23 cellular contexts compared by ENCODE assay signal in genomic region chr2:236767951-236768350, GRCh38.
A peak's percentile ranks its signal among the peaks of the same experiment; 100 is the strongest.
DNase-seq lines count a peak whose midpoint lies in the region; ATAC-seq and TF ChIP-seq lines count a peak whose summit lies in the region.
"Had no signal": no experiment of that assay in that cellular context is flagged by ENCODE, and none has a peak within 500 bp of the region (broad histone marks: within the 10 kb centered on the region; RNA-seq: fewer than 3 reads in every experiment).

No MANE protein-coding gene starts in this region.

- H3K27ac Mint-ChIP-seq in MCF 10A (ENCODE audit: low read depth, unreplicated experiment), result no peak overlapping the region
- peak overlapping the region; percentile 85 for H3K27ac Mint-ChIP-seq in osteocyte (ENCODE audit: unreplicated experiment)
- no peak overlapping the region for H3K27ac Mint-ChIP-seq in endothelial cell (ENCODE audit: unreplicated experiment)
- H3K27ac Mint-ChIP-seq in effector memory CD8-positive, alpha-beta T cell, result no peak overlapping the region

- H3K4me3 ChIP-seq in breast epithelium (no peak overlapping the region), mammary epithelial cell (replicated peaks in 1 of 3; ENCODE audit: insufficient read depth in 1 of 3, low read depth in 2 of 3, low read length in 3 of 3) (no peak overlapping the region)
- H3K4me3 ChIP-seq: MG63, Peyer's patch had no signal

- H3K79me2 ChIP-seq in mammary epithelial cell (ENCODE audit: insufficient read depth, low read length), result no peaks in the 10 kb centered on the region

- H3K36me3 ChIP-seq in breast epithelium (no peaks in the 10 kb centered on the region), mammary epithelial cell (ENCODE audit: insufficient read depth, low read length) (no peaks in the 10 kb centered on the region)
- H3K36me3 ChIP-seq: MG63, Peyer's patch had no signal

- H3K36me3 Mint-ChIP-seq in MCF 10A (ENCODE audit: insufficient read depth, unreplicated experiment) (peaks cover 11% of the 10 kb centered on the region), osteocyte (ENCODE audit: unreplicated experiment) (peaks cover 7% of the 10 kb centered on the region), endothelial cell (ENCODE audit: low read depth, unreplicated experiment) (no peaks in the 10 kb centered on the region)
- H3K36me3 Mint-ChIP-seq in effector memory CD8-positive, alpha-beta T cell (ENCODE audit: insufficient read depth), result no peaks in the 10 kb centered on the region
- H3K36me3 Mint-ChIP-seq: CD14-positive monocyte had no signal

- no peak overlapping the region for H3K4me2 ChIP-seq in mammary epithelial cell (ENCODE audit: insufficient read depth, low read depth, low read length)
- H3K4me2 ChIP-seq: SK-N-SH had no signal

- H3K4me1 ChIP-seq in breast epithelium (no peaks in the 10 kb centered on the region), mammary epithelial cell (ENCODE audit: insufficient read depth, low read length) (peaks cover 46% of the 10 kb centered on the region)
- H3K4me1 ChIP-seq: Peyer's patch had no signal

- H3K27me3 Mint-ChIP-seq in MCF 10A (ENCODE audit: insufficient read depth, unreplicated experiment), result no peaks in the 10 kb centered on the region
- no peaks in the 10 kb centered on the region for H3K27me3 Mint-ChIP-seq in osteocyte (ENCODE audit: unreplicated experiment)
- H3K27me3 Mint-ChIP-seq in endothelial cell (ENCODE audit: unreplicated experiment), result no peaks in the 10 kb centered on the region
- H3K27me3 Mint-ChIP-seq in effector memory CD8-positive, alpha-beta T cell, result peaks cover 34 to 91% of the 10 kb centered on the region in 2 donors

- no peak for TF ChIP-seq CTCF in breast epithelium (IDR thresholded peaks at IDR 0.05)
- no peak for TF ChIP-seq CTCF in MCF 10A (IDR thresholded peaks at IDR 0.05; ENCODE audit: unreplicated experiment)
- TF ChIP-seq CTCF in mammary epithelial cell (conservative IDR thresholded peaks at IDR 0.05 in 1 of 2, IDR thresholded peaks at IDR 0.05 in 1 of 2; ENCODE audit: extremely low read depth in 1 of 2, insufficient read depth in 1 of 2, low read depth in 1 of 2, low read length in 2 of 2), result no peak
- no peak for TF ChIP-seq CTCF in osteocyte (IDR thresholded peaks at IDR 0.05)
- TF ChIP-seq CTCF in endothelial cell (IDR thresholded peaks at IDR 0.05; ENCODE audit: unreplicated experiment), result no peak

- H3K4me3 Mint-ChIP-seq in MCF 10A (ENCODE audit: unreplicated experiment) (no peak overlapping the region), osteocyte (ENCODE audit: unreplicated experiment) (no peak overlapping the region), endothelial cell (ENCODE audit: unreplicated experiment) (no peak overlapping the region)
- no peak overlapping the region for H3K4me3 Mint-ChIP-seq in effector memory CD8-positive, alpha-beta T cell
- H3K4me3 Mint-ChIP-seq: CD14-positive monocyte had no signal

- H3K27me3 ChIP-seq in breast epithelium (no peaks in the 10 kb centered on the region), mammary epithelial cell (ENCODE audit: insufficient read depth, low read length) (no peaks in the 10 kb centered on the region)
- H3K27me3 ChIP-seq: MG63, Peyer's patch had no signal

- no TSS peak for BruUV-seq in MCF 10A (replicated peaks; lab: Mats Ljungman, UMichigan)
- BruUV-seq in mammary epithelial cell (replicated peaks; lab: Mats Ljungman, UMichigan), result no TSS peak

- H3K27ac ChIP-seq in breast epithelium (peak overlapping the region; percentile 17 to 48), mammary epithelial cell (ENCODE audit: insufficient read depth, low read depth, low read length) (no peak overlapping the region)
- H3K27ac ChIP-seq: 22Rv1, Peyer's patch had no signal

- no peak for DNase-seq in breast epithelium (ENCODE audit: low spot score in 2 of 2)
- DNase-seq in MCF 10A (ENCODE audit: unreplicated experiment), result no peak
- DNase-seq in mammary epithelial cell, result no peak
- DNase-seq in osteocyte (ENCODE audit: extremely low spot score, unreplicated experiment), result no peak
- DNase-seq in endothelial cell (ENCODE audit: low spot score), result no peak
- no peak for DNase-seq in effector memory CD8-positive, alpha-beta T cell
- DNase-seq: DMS53, GF-D8, Kasumi-1, NCI-H1417, NCI-H1694 treated with DMSO at 0.1 percent for 48 hours, NCI-H2081 treated with DMSO at 0.1 percent for 48 hours, NCI-H2171 treated with DMSO at 0.1 percent for 48 hours, NCI-H524 treated with DMSO at 0.1 percent for 48 hours, NCI-H82, Peyer's patch, SHP77, SK-N-SH had no signal

- dilution Hi-C loops in mammary epithelial cell (cut with HindIII; ENCODE audit: low sequenced_read_pairs), result no loop called here

- CTCF ChIA-PET in MCF 10A (lab: Yijun Ruan, JAX) (no interaction called here), mammary epithelial cell (lab: Charles Lee; ENCODE audit: low non-redundant PET) (no interaction called here)

- no peaks in the 10 kb centered on the region for H3K9me3 Mint-ChIP-seq in MCF 10A (ENCODE audit: unreplicated experiment)
- H3K9me3 Mint-ChIP-seq in osteocyte (ENCODE audit: unreplicated experiment), result no peaks in the 10 kb centered on the region
- H3K9me3 Mint-ChIP-seq in endothelial cell (ENCODE audit: unreplicated experiment), result no peaks in the 10 kb centered on the region
- no peaks in the 10 kb centered on the region for H3K9me3 Mint-ChIP-seq in effector memory CD8-positive, alpha-beta T cell

- intact Hi-C loops in breast epithelium (cut with DNase I; ENCODE audit: low total_unique reads), result no loop called here
- intact Hi-C loops in MCF 10A (cut with micrococcal nuclease), result no loop called here
- intact Hi-C loops in mammary epithelial cell (cut with micrococcal nuclease), result no loop called here

- in situ Hi-C loops in mammary epithelial cell (cut with MboI; ENCODE audit: low sequenced_read_pairs in 2 of 2), result no loop called here

- 44% methylated on average over 6 of the region's 7 CpGs for WGBS in mammary epithelial cell (ENCODE audit: low coverage, missing lambda C conversion rate)

- H4K20me1 ChIP-seq in mammary epithelial cell (ENCODE audit: insufficient read depth, low read length), result no peaks in the 10 kb centered on the region

- peak overlapping the region; percentile 79 for H2AFZ ChIP-seq in mammary epithelial cell (ENCODE audit: low read depth, low read length)

- no peak overlapping the region for H3K9ac ChIP-seq in mammary epithelial cell (ENCODE audit: insufficient read depth, low read length)
- H3K9ac ChIP-seq: SK-N-SH had no signal

- H3K9me3 ChIP-seq in breast epithelium, result no peaks in the 10 kb centered on the region
- H3K9me3 ChIP-seq in mammary epithelial cell (replicated peaks; ENCODE audit: insufficient read depth, low read length), result no peaks in the 10 kb centered on the region
- H3K9me3 ChIP-seq: Peyer's patch, SK-N-SH had no signal

- H3K4me1 Mint-ChIP-seq in MCF 10A (ENCODE audit: insufficient read depth, unreplicated experiment) (peaks cover 22% of the 10 kb centered on the region), osteocyte (ENCODE audit: unreplicated experiment) (peaks cover 32% of the 10 kb centered on the region), endothelial cell (ENCODE audit: unreplicated experiment) (peaks cover 13% of the 10 kb centered on the region)
- H3K4me1 Mint-ChIP-seq in effector memory CD8-positive, alpha-beta T cell (ENCODE audit: low read depth in 2 of 2), result no peaks in the 10 kb centered on the region

- TF ChIP-seq POLR2A in breast epithelium (IDR thresholded peaks at IDR 0.05), result no peak

- POLR2A ChIA-PET in MCF 10A (lab: Yijun Ruan, JAX), result no interaction called here

- ATAC-seq in HG02884 (IDR thresholded peaks at IDR 0.05; ENCODE audit: unreplicated experiment), result no peak
- no peak for ATAC-seq in HG02678 (IDR thresholded peaks at IDR 0.05; ENCODE audit: unreplicated experiment)
- ATAC-seq in effector memory CD8-positive, alpha-beta T cell (replicated peaks), result no peak
